ENCODE assay signal across 26 cellular contexts in the genomic region with DNA sequence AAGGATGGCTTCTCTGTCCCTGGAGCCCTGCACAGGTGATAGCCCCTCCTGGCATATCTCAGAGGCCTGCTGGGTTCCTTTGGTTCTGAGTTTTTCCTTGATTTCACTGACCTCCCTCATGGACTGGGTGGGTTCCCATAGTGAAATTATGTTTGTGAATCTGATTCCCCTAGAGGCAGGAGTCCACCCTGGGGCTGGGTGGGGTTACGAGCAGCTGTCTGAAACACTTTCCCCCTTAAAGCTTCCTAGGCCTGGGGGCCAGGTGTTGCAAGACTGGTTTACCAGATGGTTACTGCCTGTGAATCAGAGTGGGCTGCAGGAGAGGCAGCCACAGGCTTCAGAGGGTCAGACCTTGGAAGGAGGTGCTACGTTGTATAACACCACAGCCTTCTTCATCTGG. TPM values are rescaled to one million over a fixed set of nuclear protein-coding genes. Genes with fewer than 3 reads are reported as not detected.
DNase-seq lines count a peak whose midpoint lies in the region; ATAC-seq and TF ChIP-seq lines count a peak whose summit lies in the region.
"Had no signal": no experiment of that assay in that cellular context is flagged by ENCODE, and none has a peak within 500 bp of the region (broad histone marks: within the 10 kb centered on the region; RNA-seq: fewer than 3 reads in every experiment).

No MANE protein-coding gene starts in this region.

- H3K4me1 Mint-ChIP-seq in activated CD4-positive, alpha-beta T cell treated with anti-CD3 and anti-CD28 coated beads, Interleukin-2, amount 10 ng/mL, durations not matched to agents 24 days and 14 days: peaks cover 5% of the 10 kb centered on the region
- H3K4me1 Mint-ChIP-seq: CD8-positive, alpha-beta memory T cell had no signal

- H3K4me3 ChIP-seq in vagina: no peak overlapping the region
- H3K4me3 ChIP-seq: K562 had no signal

- no peak for TF ChIP-seq POLR2A in vagina (IDR thresholded peaks at IDR 0.05)

- no peak for ATAC-seq in HG03095 (IDR thresholded peaks at IDR 0.05; ENCODE audit: unreplicated experiment)
- ATAC-seq: HepG2, K562 had no signal

- peaks cover 48% of the 10 kb centered on the region for H3K4me1 ChIP-seq in vagina
- H3K4me1 ChIP-seq: BE2C had no signal

- no peaks in the 10 kb centered on the region for H3K9me3 Mint-ChIP-seq in activated CD4-positive, alpha-beta T cell treated with anti-CD3 and anti-CD28 coated beads, Interleukin-2, amount 10 ng/mL, durations not matched to agents 24 days and 14 days
- H3K9me3 Mint-ChIP-seq: CD8-positive, alpha-beta memory T cell had no signal

- H3K9me3 ChIP-seq in vagina: no peaks in the 10 kb centered on the region
- H3K9me3 ChIP-seq: BE2C had no signal

- H3K27ac ChIP-seq in epithelial cell of prostate (peak overlapping the region; percentile 87), vagina (peak overlapping the region; percentile 22)

- intact Hi-C loops in activated CD4-positive, alpha-beta T cell treated with anti-CD3 and anti-CD28 coated beads, Interleukin-2, amount 10 ng/mL, durations not matched to agents 24 days and 14 days (cut with micrococcal nuclease): no loop called here
- intact Hi-C loops in vagina (cut with DNase I): no loop called here

- no peaks in the 10 kb centered on the region for H3K36me3 ChIP-seq in vagina
- H3K36me3 ChIP-seq: BE2C had no signal

- no peak overlapping the region for H3K4me3 Mint-ChIP-seq in activated CD4-positive, alpha-beta T cell treated with anti-CD3 and anti-CD28 coated beads, Interleukin-2, amount 10 ng/mL, durations not matched to agents 24 days and 14 days
- H3K4me3 Mint-ChIP-seq: CD14-positive monocyte; CD8-positive, alpha-beta memory T cell had no signal

- no peak overlapping the region for H3K27ac Mint-ChIP-seq in activated CD4-positive, alpha-beta T cell treated with anti-CD3 and anti-CD28 coated beads, Interleukin-2, amount 10 ng/mL, durations not matched to agents 24 days and 14 days
- H3K27ac Mint-ChIP-seq: CD14-positive monocyte had no signal

- DNase-seq in activated CD4-positive, alpha-beta T cell treated with anti-CD3 and anti-CD28 coated beads, Interleukin-2, amount 10 ng/mL, durations not matched to agents 24 days and 14 days: peak; percentile 51
- DNase-seq in activated CD4-positive, alpha-beta T cell treated with anti-CD3 and anti-CD28 coated beads, Interleukin-2, amount 50 U/mL, for 48 hours: no peak
- DNase-seq in NCI-H524 treated with DMSO at 0.1 percent for 48 hours (lab: John Stamatoyannopoulos, UW): peak; percentile 80
- DNase-seq in epithelial cell of prostate (ENCODE audit: low read depth, low spot score): no peak
- DNase-seq in vagina (ENCODE audit: extremely low spot score in 2 of 2): no peak
- no peak for DNase-seq in SHP77 treated with DMSO at 0.1 percent for 48 hours (lab: John Stamatoyannopoulos, UW)
- DNase-seq in GOT3 (lab: John Stamatoyannopoulos, UW): no peak
- DNase-seq: 8988T; ACHN; BE2C; CD8-positive, alpha-beta memory T cell; DMS153; HCEC 1CT; Kasumi-1; MV-4-11; NCI-H1105; NCI-H146; NCI-H1930; NCI-H2107; NCI-H446 treated with DMSO at 0.1 percent for 48 hours; Right ventricle myocardium superior; T-helper 1 cell had no signal

- no peaks in the 10 kb centered on the region for H3K27me3 ChIP-seq in vagina
- H3K27me3 ChIP-seq: BE2C had no signal

- no peaks in the 10 kb centered on the region for H3K36me3 Mint-ChIP-seq in activated CD4-positive, alpha-beta T cell treated with anti-CD3 and anti-CD28 coated beads, Interleukin-2, amount 10 ng/mL, durations not matched to agents 24 days and 14 days (ENCODE audit: low read depth)
- H3K36me3 Mint-ChIP-seq: CD14-positive monocyte; CD8-positive, alpha-beta memory T cell had no signal

- no peak for TF ChIP-seq CTCF in vagina (IDR thresholded peaks at IDR 0.05)

- no peaks in the 10 kb centered on the region for H3K27me3 Mint-ChIP-seq in activated CD4-positive, alpha-beta T cell treated with anti-CD3 and anti-CD28 coated beads, Interleukin-2, amount 10 ng/mL, durations not matched to agents 24 days and 14 days
- H3K27me3 Mint-ChIP-seq: CD8-positive, alpha-beta memory T cell had no signal

RNA-seq across cellular contexts. Expression of a gene that starts 34.3 kb away (rescaled TPM):
- 1.5 and 1.8 TPM in 2 replicates for total RNA-seq in activated CD4-positive, alpha-beta T cell treated with anti-CD3 and anti-CD28 coated beads, Interleukin-2, amount 10 ng/mL, durations not matched to agents 24 days and 14 days
- total RNA-seq in vagina: 67.3 TPM

Comparison
In these comparisons a context has a peak if more than half of its experiments do, and no peak if none do; other contexts are left out.
1. DNase-seq: peak in activated CD4-positive, alpha-beta T cell treated with anti-CD3 and anti-CD28 coated beads, Interleukin-2, amount 10 ng/mL, durations not matched to agents 24 days and 14 days (single experiment) and NCI-H524 treated with DMSO at 0.1 percent for 48 hours (single experiment); none in activated CD4-positive, alpha-beta T cell treated with anti-CD3 and anti-CD28 coated beads, Interleukin-2, amount 50 U/mL, for 48 hours (0 of 2), epithelial cell of prostate (single experiment), vagina (0 of 2), SHP77 treated with DMSO at 0.1 percent for 48 hours (single experiment) and GOT3 (single experiment).
2. RNA of a gene that starts 34.3 kb away (total RNA-seq): 67.3 TPM in vagina (single experiment); 1.5 to 1.8 TPM in activated CD4-positive, alpha-beta T cell treated with anti-CD3 and anti-CD28 coated beads, Interleukin-2, amount 10 ng/mL, durations not matched to agents 24 days and 14 days; every median in the first group is over 10 times any median in the second.